Comparison of ENCODE assay signal across 13 cellular contexts in genomic region chr16:12611006-12611477, GRCh38.
"Had no signal": no experiment of that assay in that cellular context is flagged by ENCODE, and none has a peak within 500 bp of the region (broad histone marks: within the 10 kb centered on the region; RNA-seq: fewer than 3 reads in every experiment).

No MANE protein-coding gene starts in this region.

- H3K27ac Mint-ChIP-seq: activated CD8-positive, alpha-beta T cell treated with anti-CD3 and anti-CD28 coated beads, Interleukin-2, amount 10 ng/mL, durations not matched to agents 7 days and 5 days; activated T-helper 1 cell treated with anti-CD3 and anti-CD28 coated beads, Interleukin-12 subunit alpha, Interleukin-12 subunit beta, Interleukin-2, Interleukin-4 antibody, amounts not matched to agents 30 ng/mL and 10 ng/mL and 1 ng/mL, durations not matched to agents 14 hours and 24 hours and 36 hours; stimulated activated naive CD8-positive, alpha-beta T cell treated with anti-CD3 and anti-CD28 coated beads, Interleukin-15, amount 100 ng/mL, for 72 hours; WTC11 had no signal

- H3K4me3 Mint-ChIP-seq: activated CD8-positive, alpha-beta T cell treated with anti-CD3 and anti-CD28 coated beads, Interleukin-2, amount 10 ng/mL, durations not matched to agents 7 days and 5 days; activated T-helper 1 cell treated with anti-CD3 and anti-CD28 coated beads, Interleukin-12 subunit alpha, Interleukin-12 subunit beta, Interleukin-2, Interleukin-4 antibody, amounts not matched to agents 30 ng/mL and 10 ng/mL and 1 ng/mL, durations not matched to agents 14 hours and 24 hours and 36 hours; stimulated activated naive CD8-positive, alpha-beta T cell treated with anti-CD3 and anti-CD28 coated beads, Interleukin-15, amount 100 ng/mL, for 72 hours; WTC11 had no signal

- H3K36me3 Mint-ChIP-seq: WTC11 had no signal

- H3K27ac ChIP-seq: colonic mucosa, testis had no signal

- H3K4me3 ChIP-seq: colonic mucosa, testis had no signal

- ATAC-seq: activated CD8-positive, alpha-beta T cell treated with anti-CD3 and anti-CD28 coated beads, Interleukin-2, amount 10 ng/mL, durations not matched to agents 7 days and 5 days; stimulated activated naive CD8-positive, alpha-beta T cell treated with anti-CD3 and anti-CD28 coated beads, Interleukin-15, amount 100 ng/mL, for 72 hours; WTC11 had no signal

- H3K4me1 ChIP-seq: colonic mucosa, testis had no signal

- H3K27me3 ChIP-seq: colonic mucosa, testis had no signal

- DNase-seq: activated CD4-positive, alpha-beta T cell treated with anti-CD3 and anti-CD28 coated beads for 48 hours; activated CD8-positive, alpha-beta memory T cell treated with anti-CD3 and anti-CD28 coated beads, Interleukin-2, amount 50 U/mL, for 48 hours; activated CD8-positive, alpha-beta T cell treated with anti-CD3 and anti-CD28 coated beads, Interleukin-2, amount 10 ng/mL, durations not matched to agents 7 days and 5 days; activated naive CD4-positive, alpha-beta T cell; caudate nucleus; colonic mucosa; effector CD4-positive, alpha-beta T cell; mesenchymal stem cell; stimulated activated CD4-positive, alpha-beta T cell treated with anti-CD3 and anti-CD28 coated beads, Interleukin-4, amount 100 ng/mL, for 1 hour; stimulated activated naive CD8-positive, alpha-beta T cell treated with anti-CD3 and anti-CD28 coated beads, Interleukin-15, amount 100 ng/mL, for 72 hours; testis had no signal

- H3K36me3 ChIP-seq: colonic mucosa had no signal

- H3K9me3 ChIP-seq: colonic mucosa, testis had no signal
